Comparison of ENCODE assay signal across 21 cellular contexts in genomic region chr16:12449795-12450194, GRCh38.
DNase-seq lines count a peak whose midpoint lies in the region; ATAC-seq and TF ChIP-seq lines count a peak whose summit lies in the region.
"Had no signal": no experiment of that assay in that cellular context is flagged by ENCODE, and none has a peak within 500 bp of the region (broad histone marks: within the 10 kb centered on the region; RNA-seq: fewer than 3 reads in every experiment).

No MANE protein-coding gene starts in this region.

- POLR2A ChIA-PET in MCF 10A (lab: Yijun Ruan, JAX), result no interaction called here

- no peaks in the 10 kb centered on the region for H3K9me3 Mint-ChIP-seq in MCF 10A (ENCODE audit: unreplicated experiment)
- H3K9me3 Mint-ChIP-seq in stimulated activated effector memory CD8-positive, alpha-beta T cell treated with anti-CD3 and anti-CD28 coated beads, Interleukin-12 subunit alpha, Interleukin-12 subunit beta, amount 100 ng/mL, for 72 hours, result peaks cover 4% of the 10 kb centered on the region
- H3K9me3 Mint-ChIP-seq: mesothelial cell of epicardium had no signal

- no peaks in the 10 kb centered on the region for H3K4me1 Mint-ChIP-seq in MCF 10A (ENCODE audit: insufficient read depth, unreplicated experiment)
- peaks cover 28% of the 10 kb centered on the region for H3K4me1 Mint-ChIP-seq in stimulated activated effector memory CD8-positive, alpha-beta T cell treated with anti-CD3 and anti-CD28 coated beads, Interleukin-12 subunit alpha, Interleukin-12 subunit beta, amount 100 ng/mL, for 72 hours
- H3K4me1 Mint-ChIP-seq: mesothelial cell of epicardium had no signal

- H3K36me3 ChIP-seq in breast epithelium, result no peaks in the 10 kb centered on the region
- H3K36me3 ChIP-seq: ascending aorta, HAP-1, Peyer's patch had no signal

- DNase-seq in MCF 10A (ENCODE audit: unreplicated experiment) (peak; percentile 1), breast epithelium (ENCODE audit: low spot score in 2 of 2) (no peak), LHCN-M2 (ENCODE audit: low read depth) (peak; percentile 36), choroid plexus epithelial cell (ENCODE audit: low read depth) (peak; percentile 8), DMS153 (lab: John Stamatoyannopoulos, UW) (no peak), cardiac septum (ENCODE audit: low spot score) (no peak)
- DNase-seq in stimulated activated effector memory CD8-positive, alpha-beta T cell treated with anti-CD3 and anti-CD28 coated beads, Interleukin-12 subunit alpha, Interleukin-12 subunit beta, amount 100 ng/mL, for 72 hours (ENCODE audit: low spot score in 2 of 2), result no peak
- DNase-seq: activated CD4-positive, alpha-beta T cell treated with anti-CD3 and anti-CD28 coated beads for 4 hours; activated effector memory CD4-positive, alpha-beta T cell treated with Interleukin-2 at 50 U/mL for 16 hours; COR-L47; left cardiac atrium; NCI-H2029; NCI-H446; retina; testis had no signal

- intact Hi-C loops in MCF 10A (cut with micrococcal nuclease), result no loop called here
- intact Hi-C loops in breast epithelium (cut with DNase I; ENCODE audit: low total_unique reads), result no loop called here
- intact Hi-C loops in cardiac septum (cut with DNase I), result no loop called here

- no peaks in the 10 kb centered on the region for H3K4me1 ChIP-seq in breast epithelium
- H3K4me1 ChIP-seq: ascending aorta, HAP-1, Peyer's patch, testis had no signal

- H3K27me3 Mint-ChIP-seq in MCF 10A (ENCODE audit: insufficient read depth, unreplicated experiment), result no peaks in the 10 kb centered on the region

- H3K9me3 ChIP-seq in breast epithelium, result peaks cover 0 to 3% of the 10 kb centered on the region in 2 donors
- H3K9me3 ChIP-seq: ascending aorta, HAP-1, Peyer's patch, testis had no signal

- no peak for TF ChIP-seq POLR2A in breast epithelium (IDR thresholded peaks at IDR 0.05)

- ATAC-seq in stimulated activated effector memory CD8-positive, alpha-beta T cell treated with anti-CD3 and anti-CD28 coated beads, Interleukin-12 subunit alpha, Interleukin-12 subunit beta, amount 100 ng/mL, for 72 hours, result peak; percentile 81
- no peak for ATAC-seq in HG02884 (IDR thresholded peaks at IDR 0.05; ENCODE audit: unreplicated experiment)
- ATAC-seq: left cardiac atrium had no signal

- no peak overlapping the region for H3K27ac ChIP-seq in breast epithelium
- H3K27ac ChIP-seq: ascending aorta, Peyer's patch, SK-N-MC, testis had no signal

- H3K36me3 Mint-ChIP-seq in MCF 10A (ENCODE audit: insufficient read depth, unreplicated experiment), result no peaks in the 10 kb centered on the region
- H3K36me3 Mint-ChIP-seq in stimulated activated effector memory CD8-positive, alpha-beta T cell treated with anti-CD3 and anti-CD28 coated beads, Interleukin-12 subunit alpha, Interleukin-12 subunit beta, amount 100 ng/mL, for 72 hours, result no peaks in the 10 kb centered on the region
- H3K36me3 Mint-ChIP-seq: mesothelial cell of epicardium had no signal

- H3K4me3 Mint-ChIP-seq in MCF 10A (ENCODE audit: unreplicated experiment), result no peak overlapping the region
- no peak overlapping the region for H3K4me3 Mint-ChIP-seq in stimulated activated effector memory CD8-positive, alpha-beta T cell treated with anti-CD3 and anti-CD28 coated beads, Interleukin-12 subunit alpha, Interleukin-12 subunit beta, amount 100 ng/mL, for 72 hours
- H3K4me3 Mint-ChIP-seq: mesothelial cell of epicardium had no signal

- no TSS peak for BruUV-seq in MCF 10A (replicated peaks; lab: Mats Ljungman, UMichigan)

- no peak overlapping the region for H3K4me3 ChIP-seq in breast epithelium
- H3K4me3 ChIP-seq in choroid plexus epithelial cell (ENCODE audit: low read depth, low read length), result no peak overlapping the region
- H3K4me3 ChIP-seq: ascending aorta, HAP-1, Peyer's patch, SK-N-MC, testis had no signal

- H3K27ac Mint-ChIP-seq in MCF 10A (ENCODE audit: low read depth, unreplicated experiment), result no peak overlapping the region
- peak overlapping the region; percentile 75 for H3K27ac Mint-ChIP-seq in stimulated activated effector memory CD8-positive, alpha-beta T cell treated with anti-CD3 and anti-CD28 coated beads, Interleukin-12 subunit alpha, Interleukin-12 subunit beta, amount 100 ng/mL, for 72 hours
- H3K27ac Mint-ChIP-seq: mesothelial cell of epicardium had no signal

- TF ChIP-seq CTCF in MCF 10A (IDR thresholded peaks at IDR 0.05; ENCODE audit: unreplicated experiment), result no peak
- no peak for TF ChIP-seq CTCF in breast epithelium (IDR thresholded peaks at IDR 0.05)
- TF ChIP-seq CTCF in choroid plexus epithelial cell (conservative IDR thresholded peaks at IDR 0.05; ENCODE audit: low read depth, low read length), result no peak

- H3K27me3 ChIP-seq in breast epithelium, result no peaks in the 10 kb centered on the region
- H3K27me3 ChIP-seq: ascending aorta, Peyer's patch, testis had no signal

- CTCF ChIA-PET in MCF 10A (lab: Yijun Ruan, JAX), result interaction anchor here (0.6 to 3.9 kb wide), 3 partner anchors 355 to 1004 kb away, joined by 3 to 20 read pairs (median 3); no protein-coding TSS in a partner anchor

Comparison
In these comparisons a context has a peak if more than half of its experiments do, and no peak if none do; other contexts are left out.
1. DNase-seq: peak in MCF 10A (single experiment), LHCN-M2 (single experiment) and choroid plexus epithelial cell (single experiment); none in breast epithelium (0 of 2), stimulated activated effector memory CD8-positive, alpha-beta T cell treated with anti-CD3 and anti-CD28 coated beads, Interleukin-12 subunit alpha, Interleukin-12 subunit beta, amount 100 ng/mL, for 72 hours (0 of 2), DMS153 (single experiment) and cardiac septum (single experiment).